21 cellular contexts compared by ENCODE assay signal in genomic region chr10:22536620-22537019, GRCh38.
"Had no signal": no experiment of that assay in that cellular context is flagged by ENCODE, and none has a peak within 500 bp of the region (broad histone marks: within the 10 kb centered on the region; RNA-seq: fewer than 3 reads in every experiment).

No MANE protein-coding gene starts in this region.

- H3K9me3 ChIP-seq: Peyer's patch had no signal

- H3K4me1 ChIP-seq: Peyer's patch had no signal

- ATAC-seq: activated CD4-positive, CD25-positive, alpha-beta regulatory T cell treated with anti-CD3 and anti-CD28 coated beads, Interleukin-2, amount 50 U/mL, for 24 hours; activated CD8-positive, alpha-beta T cell treated with anti-CD3 and anti-CD28 coated beads for 36 hours; activated T-cell treated with anti-CD3 and anti-CD28 coated beads, Interleukin-2, amount 50 U/mL, for 72 hours had no signal

- DNase-seq: activated CD4-positive, alpha-beta T cell treated with anti-CD3 and anti-CD28 coated beads for 4 hours; activated CD8-positive, alpha-beta memory T cell treated with anti-CD3 and anti-CD28 coated beads, Interleukin-2, amount 50 U/mL, for 4 hours; activated CD8-positive, alpha-beta T cell treated with anti-CD3 and anti-CD28 coated beads for 36 hours; activated gamma-delta T cell treated with Interleukin-2 at 50 U/mL for 16 hours; activated naive CD4-positive, alpha-beta T cell treated with anti-CD3 and anti-CD28 coated beads, Interleukin-2, amount 10 ng/mL, durations not matched to agents 7 days and 5 days; activated naive CD8-positive, alpha-beta T cell treated with anti-CD3 and anti-CD28 coated beads, Interleukin-2, amount 10 ng/mL, durations not matched to agents 7 days and 5 days; activated T-cell treated with anti-CD3 and anti-CD28 coated beads, Interleukin-2, amount 50 U/mL, for 72 hours; aorta; Kasumi-1; KBM-7; NCI-H1105 treated with DMSO at 0.1 percent for 48 hours; NCI-H1436 treated with DMSO at 0.1 percent for 48 hours; NCI-H187; NCI-H2081; NCI-H510A treated with DMSO at 0.1 percent for 48 hours; NCI-H69; Peyer's patch; SHP77 had no signal

- H3K4me3 Mint-ChIP-seq: activated CD8-positive, alpha-beta T cell treated with anti-CD3 and anti-CD28 coated beads for 36 hours; activated naive CD4-positive, alpha-beta T cell treated with anti-CD3 and anti-CD28 coated beads, Interleukin-2, amount 10 ng/mL, durations not matched to agents 7 days and 5 days; activated naive CD8-positive, alpha-beta T cell treated with anti-CD3 and anti-CD28 coated beads, Interleukin-2, amount 10 ng/mL, durations not matched to agents 7 days and 5 days; activated T-cell treated with anti-CD3 and anti-CD28 coated beads, Interleukin-2, amount 50 U/mL, for 72 hours; T-helper 1 cell treated with Interleukin-12 subunit alpha and Interleukin-12 subunit beta and Interleukin-4 antibody, amounts not matched to agents 30 μg/mL and 1 μg/mL, for 36 hours had no signal

- H3K4me3 ChIP-seq: Peyer's patch had no signal

- H3K27ac ChIP-seq: Peyer's patch had no signal

- H3K27ac Mint-ChIP-seq: activated CD8-positive, alpha-beta T cell treated with anti-CD3 and anti-CD28 coated beads for 36 hours; activated naive CD4-positive, alpha-beta T cell treated with anti-CD3 and anti-CD28 coated beads, Interleukin-2, amount 10 ng/mL, durations not matched to agents 7 days and 5 days; activated naive CD8-positive, alpha-beta T cell treated with anti-CD3 and anti-CD28 coated beads, Interleukin-2, amount 10 ng/mL, durations not matched to agents 7 days and 5 days; activated T-helper 2 cell treated with anti-CD3 and anti-CD28 coated beads, Interferon-gamma antibody, Interleukin-2, Interleukin-4, amounts not matched to agents 10 μg/mL and 5 μg/mL and 100 μg/mL, durations not matched to agents 14 hours and 24 hours and 36 hours; T-helper 1 cell treated with Interleukin-12 subunit alpha and Interleukin-12 subunit beta and Interleukin-4 antibody, amounts not matched to agents 30 μg/mL and 1 μg/mL, for 36 hours had no signal

- H3K4me1 Mint-ChIP-seq: activated naive CD4-positive, alpha-beta T cell treated with anti-CD3 and anti-CD28 coated beads, Interleukin-2, amount 10 ng/mL, durations not matched to agents 7 days and 5 days had no signal

- H3K27me3 Mint-ChIP-seq: activated CD8-positive, alpha-beta T cell treated with anti-CD3 and anti-CD28 coated beads for 36 hours; activated naive CD4-positive, alpha-beta T cell treated with anti-CD3 and anti-CD28 coated beads, Interleukin-2, amount 10 ng/mL, durations not matched to agents 7 days and 5 days; activated naive CD8-positive, alpha-beta T cell treated with anti-CD3 and anti-CD28 coated beads, Interleukin-2, amount 10 ng/mL, durations not matched to agents 7 days and 5 days had no signal

- H3K9me3 Mint-ChIP-seq: activated CD8-positive, alpha-beta T cell treated with anti-CD3 and anti-CD28 coated beads for 36 hours; activated T-cell treated with anti-CD3 and anti-CD28 coated beads, Interleukin-2, amount 50 U/mL, for 72 hours; activated T-helper 2 cell treated with anti-CD3 and anti-CD28 coated beads, Interferon-gamma antibody, Interleukin-2, Interleukin-4, amounts not matched to agents 10 μg/mL and 5 μg/mL and 100 μg/mL, durations not matched to agents 14 hours and 24 hours and 36 hours had no signal

- H3K27me3 ChIP-seq: Peyer's patch had no signal
